In the genomic region with DNA sequence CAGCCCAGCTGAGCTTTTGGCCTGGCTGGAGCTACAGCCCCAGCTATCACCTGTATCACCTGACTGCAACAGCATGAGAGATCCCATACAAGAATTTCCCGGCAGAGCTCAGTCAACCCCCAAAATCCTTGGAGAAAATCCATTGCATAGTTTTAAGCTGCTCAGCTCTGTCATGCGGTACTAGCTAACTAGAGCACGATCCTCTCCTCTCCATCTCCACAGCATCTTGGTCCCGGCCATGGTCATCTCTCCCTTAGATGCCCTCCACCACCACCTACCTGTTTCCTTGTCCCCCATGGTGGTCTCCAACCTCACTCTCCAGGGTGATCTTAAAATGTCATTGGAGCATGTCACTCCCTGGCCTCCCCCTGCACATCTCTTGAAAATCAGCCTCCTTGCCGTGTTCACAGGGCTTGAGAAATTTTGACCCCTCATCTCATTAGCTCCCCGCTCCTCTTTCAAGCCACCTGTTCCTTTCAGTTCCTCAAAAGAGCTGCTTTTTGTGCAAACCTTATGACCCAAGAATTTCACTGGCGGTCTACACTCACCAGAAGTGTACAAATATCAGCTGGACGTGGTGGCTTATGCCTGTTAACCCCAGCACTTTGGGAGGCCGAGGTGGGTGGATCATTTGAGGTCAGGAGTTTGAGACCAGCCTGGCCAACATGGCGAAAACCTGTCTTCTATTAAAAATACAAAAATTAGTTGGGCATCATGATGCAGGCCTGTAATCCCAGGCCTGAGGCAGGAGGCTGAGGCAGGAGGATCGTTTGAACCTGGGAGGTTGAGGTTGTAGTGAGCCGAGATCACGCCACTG, we compare ENCODE assay signal across 10 cellular contexts. TPM values are rescaled to one million over a fixed set of nuclear protein-coding genes. Genes with fewer than 3 reads are reported as not detected.
A peak's percentile ranks its signal among the peaks of the same experiment; 100 is the strongest.
DNase-seq lines count a peak whose midpoint lies in the region; ATAC-seq, FAIRE-seq and TF ChIP-seq lines count a peak whose summit lies in the region.
"Had no signal": no experiment of that assay in that cellular context is flagged by ENCODE, and none has a peak within 500 bp of the region (broad histone marks: within the 10 kb centered on the region; RNA-seq: fewer than 3 reads in every experiment).

No MANE protein-coding gene starts in this region.

- no peaks in the 10 kb centered on the region for H3K4me1 ChIP-seq in small intestine (ENCODE audit: control insufficient read depth in 2 of 2, insufficient read depth in 1 of 2, low read depth in 1 of 2, low read length in 1 of 2)
- peaks cover 37% of the 10 kb centered on the region for H3K4me1 ChIP-seq in mammary epithelial cell (ENCODE audit: insufficient read depth, low read length)

- no peak overlapping the region for H3K27ac ChIP-seq in small intestine (ENCODE audit: low read depth in 1 of 2, low read length in 1 of 2)
- no peak overlapping the region for H3K27ac ChIP-seq in mammary epithelial cell (ENCODE audit: insufficient read depth, low read depth, low read length)
- H3K27ac ChIP-seq: body of pancreas had no signal

- H3K27ac Mint-ChIP-seq in activated naive CD8-positive, alpha-beta T cell treated with anti-CD3 and anti-CD28 coated beads, Interleukin-2, amount 50 U/mL, for 24 hours: peak overlapping the region; percentile 53

- H3K27me3 ChIP-seq in small intestine (ENCODE audit: control insufficient read depth in 2 of 2, insufficient read depth in 2 of 2, low read length in 2 of 2): no peaks in the 10 kb centered on the region
- H3K27me3 ChIP-seq in mammary epithelial cell (ENCODE audit: insufficient read depth, low read length): no peaks in the 10 kb centered on the region
- H3K27me3 ChIP-seq: body of pancreas had no signal

- intact Hi-C loops in mammary epithelial cell (cut with micrococcal nuclease): loop anchor here (5.0 kb wide), 1 partner anchor 170 kb away; the partner anchor contains the start of gene DICER1

- no peaks in the 10 kb centered on the region for H3K36me3 Mint-ChIP-seq in activated naive CD8-positive, alpha-beta T cell treated with anti-CD3 and anti-CD28 coated beads, Interleukin-2, amount 50 U/mL, for 24 hours (ENCODE audit: low read depth)

- no peaks in the 10 kb centered on the region for H3K9me3 Mint-ChIP-seq in activated naive CD8-positive, alpha-beta T cell treated with anti-CD3 and anti-CD28 coated beads, Interleukin-2, amount 50 U/mL, for 24 hours

- FAIRE-seq in small intestine (lab: Jason Lieb, UNC): no peak

- BruUV-seq in mammary epithelial cell (replicated peaks; lab: Mats Ljungman, UMichigan): no TSS peak

- H3K9ac ChIP-seq in mammary epithelial cell (ENCODE audit: insufficient read depth, low read length): no peak overlapping the region

- in situ Hi-C loops in mammary epithelial cell (cut with MboI; ENCODE audit: low sequenced_read_pairs in 2 of 2): loop anchor here in 1 of 2 donors (10.0 kb wide), 1 partner anchor 63 kb away; no protein-coding TSS in a partner anchor

- H3K27me3 Mint-ChIP-seq in activated naive CD8-positive, alpha-beta T cell treated with anti-CD3 and anti-CD28 coated beads, Interleukin-2, amount 50 U/mL, for 24 hours: peaks cover 8% of the 10 kb centered on the region

- TF ChIP-seq CTCF in mammary epithelial cell (conservative IDR thresholded peaks at IDR 0.05 in 1 of 2, IDR thresholded peaks at IDR 0.05 in 1 of 2; ENCODE audit: extremely low read depth in 1 of 2, insufficient read depth in 1 of 2, low read depth in 1 of 2, low read length in 2 of 2): no peak

- peak; percentile 84 for ATAC-seq in GM18508 (IDR thresholded peaks at IDR 0.05; ENCODE audit: insufficient read depth, unreplicated experiment)
- peak; percentile 95 for ATAC-seq in GM21515 (IDR thresholded peaks at IDR 0.05; ENCODE audit: unreplicated experiment)
- ATAC-seq in HG03159 (IDR thresholded peaks at IDR 0.05; ENCODE audit: unreplicated experiment): peak; percentile 95
- no peak for ATAC-seq in activated naive CD8-positive, alpha-beta T cell treated with anti-CD3 and anti-CD28 coated beads, Interleukin-2, amount 50 U/mL, for 24 hours
- ATAC-seq: body of pancreas had no signal

- H4K20me1 ChIP-seq in mammary epithelial cell (ENCODE audit: insufficient read depth, low read length): no peaks in the 10 kb centered on the region

- H3K4me2 ChIP-seq in mammary epithelial cell (ENCODE audit: insufficient read depth, low read depth, low read length): no peak overlapping the region

- dilution Hi-C loops in mammary epithelial cell (cut with HindIII; ENCODE audit: low sequenced_read_pairs): no loop called here

- no peaks in the 10 kb centered on the region for H3K79me2 ChIP-seq in mammary epithelial cell (ENCODE audit: insufficient read depth, low read length)

- H3K36me3 ChIP-seq in small intestine (ENCODE audit: control insufficient read depth in 2 of 2, insufficient read depth in 2 of 2, low read length in 2 of 2) (no peaks in the 10 kb centered on the region), mammary epithelial cell (ENCODE audit: insufficient read depth, low read length) (no peaks in the 10 kb centered on the region)

- CTCF ChIA-PET in mammary epithelial cell (lab: Charles Lee; ENCODE audit: low non-redundant PET): no interaction called here

- H3K9me3 ChIP-seq in small intestine (ENCODE audit: control insufficient read depth, low read depth): no peaks in the 10 kb centered on the region
- no peaks in the 10 kb centered on the region for H3K9me3 ChIP-seq in mammary epithelial cell (replicated peaks; ENCODE audit: insufficient read depth, low read length)
- H3K9me3 ChIP-seq: body of pancreas had no signal

- peaks cover 5% of the 10 kb centered on the region for H3K4me1 Mint-ChIP-seq in activated naive CD8-positive, alpha-beta T cell treated with anti-CD3 and anti-CD28 coated beads, Interleukin-2, amount 50 U/mL, for 24 hours

- H2AFZ ChIP-seq in mammary epithelial cell (ENCODE audit: low read depth, low read length): no peak overlapping the region

- H3K4me3 Mint-ChIP-seq in activated naive CD8-positive, alpha-beta T cell treated with anti-CD3 and anti-CD28 coated beads, Interleukin-2, amount 50 U/mL, for 24 hours: no peak overlapping the region

- 86 to 91% (median 86%) methylated on average over 12 to 13 of the region's 13 CpGs for WGBS in small intestine, 3 donors
- 92% methylated on average over 13 of the region's 13 CpGs for WGBS in mammary epithelial cell (ENCODE audit: low coverage, missing lambda C conversion rate)

- no peak for DNase-seq in activated naive CD8-positive, alpha-beta T cell treated with anti-CD3 and anti-CD28 coated beads, Interleukin-2, amount 50 U/mL, for 24 hours
- DNase-seq in small intestine (no peak), mammary epithelial cell (no peak), AML-193 (lab: John Stamatoyannopoulos, UW) (no peak)
- no peak for DNase-seq in effector CD8-positive, alpha-beta T cell (lab: John Stamatoyannopoulos, UW)
- DNase-seq: activated CD4-positive, alpha-beta T cell treated with anti-CD3 and anti-CD28 coated beads, Interleukin-2, amount 50 U/mL, for 1 hour; body of pancreas had no signal

- no peak overlapping the region for H3K4me3 ChIP-seq in small intestine (ENCODE audit: low read depth in 1 of 2, low read length in 2 of 2)
- H3K4me3 ChIP-seq in mammary epithelial cell (replicated peaks in 1 of 3; ENCODE audit: insufficient read depth in 1 of 3, low read depth in 2 of 3, low read length in 3 of 3): no peak overlapping the region
- H3K4me3 ChIP-seq: body of pancreas had no signal

RNA-seq across cellular contexts. Expression of gene CLMN, which starts 8.1 kb away (rescaled TPM):
- polyA plus RNA-seq in small intestine: 1 to 10 TPM; 2.9 to 8.2 (median 3.2) TPM
- 10 to 100 TPM; 12.2 to 64.3 TPM for total RNA-seq in mammary epithelial cell
- 12.0 TPM for polyA plus RNA-seq in mammary epithelial cell
- polyA minus RNA-seq in mammary epithelial cell: 45.1 TPM
